In genomic region chr16:75116081-75116910, GRCh38 we compare ENCODE assay signal across 8 cellular contexts.
A peak's percentile ranks its signal among the peaks of the same experiment; 100 is the strongest.
DNase-seq lines count a peak whose midpoint lies in the region; ATAC-seq lines count a peak whose summit lies in the region.

TSS of gene LDHD (minus strand) at chr16:75116780. CDS start at chr16:75116720, 60 bp downstream.

- peak within 1 kb of the TSS; percentile 87 for H3K27ac ChIP-seq in cingulate gyrus (ENCODE audit: low read depth, low read length)

- peak; percentile 41 for ATAC-seq in stimulated activated naive CD8-positive, alpha-beta T cell treated with anti-CD3 and anti-CD28 coated beads, Interleukin-15, Interleukin-2, amounts not matched to agents 100 U/mL and 50 U/mL, for 24 hours
- no peak for ATAC-seq in GM19328 (IDR thresholded peaks at IDR 0.05; ENCODE audit: unreplicated experiment)

- DNase-seq in DMS153 (lab: John Stamatoyannopoulos, UW) (peak; percentile 50), DMS153 treated with DMSO at 0.1 percent for 48 hours (lab: John Stamatoyannopoulos, UW; ENCODE audit: unreplicated experiment) (no peak), OCI-M1 (lab: John Stamatoyannopoulos, UW) (peak; percentile 91), kidney glomerular epithelial cell (lab: John Stamatoyannopoulos, UW) (peak; percentile 10), NCI-H2029 (lab: John Stamatoyannopoulos, UW) (no peak)
- DNase-seq in stimulated activated naive CD8-positive, alpha-beta T cell treated with anti-CD3 and anti-CD28 coated beads, Interleukin-15, Interleukin-2, amounts not matched to agents 100 U/mL and 50 U/mL, for 24 hours = no peak

Comparison
In these comparisons a context has a peak if more than half of its experiments do, and no peak if none do; other contexts are left out.
1. DNase-seq: peak in DMS153 (single experiment), OCI-M1 (single experiment) and kidney glomerular epithelial cell (single experiment); none in DMS153 treated with DMSO at 0.1 percent for 48 hours (single experiment), stimulated activated naive CD8-positive, alpha-beta T cell treated with anti-CD3 and anti-CD28 coated beads, Interleukin-15, Interleukin-2, amounts not matched to agents 100 U/mL and 50 U/mL, for 24 hours (single experiment) and NCI-H2029 (single experiment).